ENCODE assay signal across 2 cellular contexts in the genomic region with DNA sequence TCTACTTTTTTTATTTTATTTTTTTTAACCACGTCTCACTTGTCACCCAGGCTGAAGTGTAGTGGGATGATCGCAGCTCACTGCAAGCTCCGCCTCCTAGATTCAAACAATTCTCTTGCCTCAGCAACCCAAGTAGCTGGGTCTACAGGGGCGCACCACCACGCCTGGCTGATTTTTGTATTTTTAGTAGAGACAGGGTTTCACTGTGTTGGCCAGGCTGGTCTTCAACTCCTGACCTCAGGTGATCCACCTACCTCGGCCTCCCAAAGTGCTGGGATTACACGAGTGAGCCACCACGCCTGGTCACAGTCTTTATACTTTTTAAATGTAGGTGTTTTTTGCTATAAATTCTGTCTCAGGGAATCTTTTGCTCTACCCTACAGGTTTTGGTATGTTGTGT. TPM values are rescaled to one million over a fixed set of nuclear protein-coding genes. Genes with fewer than 3 reads are reported as not detected.
"Had no signal": no experiment of that assay in that cellular context is flagged by ENCODE, and none has a peak within 500 bp of the region (broad histone marks: within the 10 kb centered on the region; RNA-seq: fewer than 3 reads in every experiment).

No MANE protein-coding gene starts in this region.

RNA-seq across cellular contexts. Expression of gene B3GALT1, which starts 36.0 kb away (rescaled TPM):
- total RNA-seq: HT-29, K562 had no signal
